In genomic region chr4:157045507-157046127, GRCh38 we compare ENCODE assay signal across 9 cellular contexts. TPM values are rescaled to one million over a fixed set of nuclear protein-coding genes. Genes with fewer than 3 reads are reported as not detected.
DNase-seq lines count a peak whose midpoint lies in the region; ATAC-seq and TF ChIP-seq lines count a peak whose summit lies in the region.
"Had no signal": no experiment of that assay in that cellular context is flagged by ENCODE, and none has a peak within 500 bp of the region (broad histone marks: within the 10 kb centered on the region; RNA-seq: fewer than 3 reads in every experiment).

No MANE protein-coding gene starts in this region.

- TF ChIP-seq POLR2A in testis (IDR thresholded peaks at IDR 0.05): no peak

- peak; percentile 26 for DNase-seq in NCI-H510A treated with DMSO at 0.1 percent for 48 hours (lab: John Stamatoyannopoulos, UW)
- no peak for DNase-seq in NCI-H510A (lab: John Stamatoyannopoulos, UW)
- DNase-seq in NCI-H146 (lab: John Stamatoyannopoulos, UW): peak; percentile 41
- peak; percentile 84 for DNase-seq in adipocyte (ENCODE audit: low read depth)
- peak; percentile 54 for DNase-seq in hepatic stellate cell (ENCODE audit: low spot score)
- peak; percentile 53 for DNase-seq in testis
- DNase-seq: CD4-positive, CD25-positive, alpha-beta regulatory T cell had no signal

- H3K9me3 ChIP-seq in adipocyte (ENCODE audit: control insufficient read depth, low read length) (no peaks in the 10 kb centered on the region), testis (no peaks in the 10 kb centered on the region)

- H3K4me3 ChIP-seq in adipocyte (ENCODE audit: low read length) (no peak overlapping the region), testis (no peak overlapping the region)

- H3K9ac ChIP-seq in adipocyte (ENCODE audit: low read length): no peak overlapping the region

- H3K27me3 ChIP-seq in adipocyte (replicated peaks; ENCODE audit: control insufficient read depth, insufficient read depth, low read length): no peaks in the 10 kb centered on the region
- H3K27me3 ChIP-seq in testis: no peaks in the 10 kb centered on the region

- peak; percentile 40 to 75 (median 59) for TF ChIP-seq CTCF in testis (IDR thresholded peaks at IDR 0.05)

- ATAC-seq in HG02610 (IDR thresholded peaks at IDR 0.05; ENCODE audit: unreplicated experiment) (peak; percentile 86), HG03196 (IDR thresholded peaks at IDR 0.05; ENCODE audit: unreplicated experiment) (no peak)

- intact Hi-C loops in testis (cut with DNase I; ENCODE audit: low total_unique reads): no loop called here

- H3K27ac ChIP-seq in testis: no peak overlapping the region

- H3K36me3 ChIP-seq in adipocyte (ENCODE audit: control insufficient read depth, insufficient read depth, low read length, severe bottlenecking): no peaks in the 10 kb centered on the region
- H3K36me3 ChIP-seq in testis (ENCODE audit: low read depth, missing control alignments): no peaks in the 10 kb centered on the region

- WGBS in testis, 2 donors: 40 to 50% methylated on average over 2 of the region's 2 CpGs

- H3K4me1 ChIP-seq in adipocyte (ENCODE audit: control insufficient read depth, insufficient read depth, low read length) (peaks cover 10% of the 10 kb centered on the region), testis (no peaks in the 10 kb centered on the region)

RNA-seq across cellular contexts. Expression of gene GLRB, which starts 30.3 kb away (rescaled TPM):
- total RNA-seq in testis: 1 to 10 TPM; 2.4 to 4.4 TPM
- 2.6 TPM for polyA plus RNA-seq in testis (ENCODE audit: insufficient read depth, low read depth, low replicate concordance)
- total RNA-seq: CD4-positive, CD25-positive, alpha-beta regulatory T cell had no signal
- polyA plus RNA-seq: CD4-positive, CD25-positive, alpha-beta regulatory T cell had no signal
